13 cellular contexts compared by ENCODE assay signal in the genomic region with DNA sequence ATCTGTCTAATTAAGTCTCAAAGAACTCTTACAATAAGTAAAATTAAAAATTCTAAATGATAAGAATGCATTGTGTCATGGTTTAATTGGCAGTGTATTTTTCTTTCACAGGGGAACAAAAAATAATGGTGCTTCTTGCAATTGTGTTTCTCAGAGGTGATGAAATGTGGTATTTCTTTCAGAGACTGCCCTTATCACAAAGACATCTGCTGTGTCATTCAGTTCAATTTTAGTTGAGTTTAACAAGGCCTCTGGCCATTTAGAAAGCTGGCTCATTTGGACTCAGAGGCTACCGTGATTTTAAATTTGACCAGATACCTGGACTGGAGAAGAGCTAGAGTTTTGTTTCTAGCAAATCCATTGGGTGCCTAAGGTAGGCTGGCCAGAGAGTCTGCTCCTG. TPM values are rescaled to one million over a fixed set of nuclear protein-coding genes. Genes with fewer than 3 reads are reported as not detected.
A peak's percentile ranks its signal among the peaks of the same experiment; 100 is the strongest.
DNase-seq lines count a peak whose midpoint lies in the region; ATAC-seq and TF ChIP-seq lines count a peak whose summit lies in the region.
"Had no signal": no experiment of that assay in that cellular context is flagged by ENCODE, and none has a peak within 500 bp of the region (broad histone marks: within the 10 kb centered on the region; RNA-seq: fewer than 3 reads in every experiment).

No MANE protein-coding gene starts in this region.

- peaks cover 25 to 48% (median 37%) of the 10 kb centered on the region in 4 donors for H3K4me1 Mint-ChIP-seq in CD4-positive, CD25-positive, alpha-beta regulatory T cell
- peaks cover 24 to 34% of the 10 kb centered on the region in 2 donors for H3K4me1 Mint-ChIP-seq in immature natural killer cell
- H3K4me1 Mint-ChIP-seq: H9 had no signal

- peak; percentile 33 for DNase-seq in activated effector memory CD4-positive, alpha-beta T cell treated with anti-CD3 and anti-CD28 coated beads, Interleukin-2, amount 50 U/mL, for 16 hours
- no peak for DNase-seq in activated effector memory CD4-positive, alpha-beta T cell treated with Interleukin-2 at 50 U/mL for 16 hours
- DNase-seq in CD4-positive, CD25-positive, alpha-beta regulatory T cell = no peak
- DNase-seq in NB4 (ENCODE audit: low read depth) (peak; percentile 27), immature natural killer cell (no peak), NCI-H446 treated with DMSO at 0.1 percent for 48 hours (lab: John Stamatoyannopoulos, UW) (no peak)
- DNase-seq in activated naive CD4-positive, alpha-beta T cell treated with anti-CD3 and anti-CD28 coated beads, Interleukin-2, amount 50 U/mL, for 16 hours = no peak
- DNase-seq: BE2C, Calu3, DMS 273 treated with DMSO at 0.1 percent for 48 hours, GOT3, H9 had no signal

- no peaks in the 10 kb centered on the region for H3K27me3 ChIP-seq in CD4-positive, CD25-positive, alpha-beta regulatory T cell (ENCODE audit: control insufficient read depth, insufficient read depth, low read length)
- H3K27me3 ChIP-seq: BE2C had no signal

- no peak overlapping the region for H3K27ac ChIP-seq in CD4-positive, CD25-positive, alpha-beta regulatory T cell (ENCODE audit: insufficient read depth, low read length, poor library complexity, severe bottlenecking)

- H3K27ac Mint-ChIP-seq in CD4-positive, CD25-positive, alpha-beta regulatory T cell = peak overlapping the region; percentile 8 to 50 (median 46)
- peak overlapping the region in 4 of 6 donors; percentile 12 to 57 (median 42) for H3K27ac Mint-ChIP-seq in immature natural killer cell
- H3K27ac Mint-ChIP-seq: H9 had no signal

- H3K9me3 Mint-ChIP-seq in CD4-positive, CD25-positive, alpha-beta regulatory T cell = peaks cover 0 to 7% (median 0%) of the 10 kb centered on the region in 7 donors
- H3K9me3 Mint-ChIP-seq in immature natural killer cell = no peaks in the 10 kb centered on the region

- no peak for ATAC-seq in CD4-positive, CD25-positive, alpha-beta regulatory T cell (ENCODE audit: low read depth in 2 of 2)

- H3K27me3 Mint-ChIP-seq in CD4-positive, CD25-positive, alpha-beta regulatory T cell = no peaks in the 10 kb centered on the region
- peaks cover 2 to 4% (median 3%) of the 10 kb centered on the region in 3 donors for H3K27me3 Mint-ChIP-seq in immature natural killer cell (ENCODE audit: low read depth in 3 of 3)

- peaks cover 13% of the 10 kb centered on the region for H3K4me1 ChIP-seq in CD4-positive, CD25-positive, alpha-beta regulatory T cell (ENCODE audit: control insufficient read depth, insufficient read depth, low read length, poor library complexity, severe bottlenecking)
- H3K4me1 ChIP-seq: BE2C had no signal

- H3K36me3 Mint-ChIP-seq in CD4-positive, CD25-positive, alpha-beta regulatory T cell = peaks cover 9% of the 10 kb centered on the region
- no peaks in the 10 kb centered on the region for H3K36me3 Mint-ChIP-seq in immature natural killer cell

- H3K4me3 ChIP-seq in CD4-positive, CD25-positive, alpha-beta regulatory T cell (ENCODE audit: low read depth, low read length) = no peak overlapping the region
- no peak overlapping the region for H3K4me3 ChIP-seq in NB4 (ENCODE audit: low read depth, low read length)

- no peak overlapping the region for H3K4me3 Mint-ChIP-seq in CD4-positive, CD25-positive, alpha-beta regulatory T cell
- H3K4me3 Mint-ChIP-seq in immature natural killer cell = peak overlapping the region in 1 of 5 donors; percentile 29
- H3K4me3 Mint-ChIP-seq: H9 had no signal

- TF ChIP-seq POLR2A in NB4 (IDR thresholded peaks at IDR 0.05; ENCODE audit: extremely low read depth, insufficient read length) = no peak

- no peaks in the 10 kb centered on the region for H3K9me3 ChIP-seq in CD4-positive, CD25-positive, alpha-beta regulatory T cell (ENCODE audit: control insufficient read depth in 2 of 2, low read length in 2 of 2)
- H3K9me3 ChIP-seq: BE2C had no signal

- H3K36me3 ChIP-seq in CD4-positive, CD25-positive, alpha-beta regulatory T cell (ENCODE audit: control insufficient read depth, insufficient read depth, low read length) = no peaks in the 10 kb centered on the region
- H3K36me3 ChIP-seq: BE2C had no signal

- no peak for TF ChIP-seq CTCF in NB4 (IDR thresholded peaks at IDR 0.05; ENCODE audit: low read depth, low read length)

RNA-seq across cellular contexts. Expression of a gene that starts 23.6 kb away (rescaled TPM):
- total RNA-seq in CD4-positive, CD25-positive, alpha-beta regulatory T cell = 90.3 TPM
- 10 to 100 TPM; 15.9 to 22.1 (median 17.6) TPM for polyA plus RNA-seq in CD4-positive, CD25-positive, alpha-beta regulatory T cell
- 1 to 10 TPM in 2 of 3 donors, under 1 TPM in 1; 0.59 to 8.4 (median 2.0) TPM for polyA plus RNA-seq in immature natural killer cell
- total RNA-seq: Calu3, G401, H9 had no signal

Comparison
In these comparisons a context has a peak if more than half of its experiments do, and no peak if none do; other contexts are left out.
1. DNase-seq: peak in activated effector memory CD4-positive, alpha-beta T cell treated with anti-CD3 and anti-CD28 coated beads, Interleukin-2, amount 50 U/mL, for 16 hours (single experiment) and NB4 (single experiment); none in activated effector memory CD4-positive, alpha-beta T cell treated with Interleukin-2 at 50 U/mL for 16 hours (single experiment), CD4-positive, CD25-positive, alpha-beta regulatory T cell (0 of 3), immature natural killer cell (0 of 3), NCI-H446 treated with DMSO at 0.1 percent for 48 hours (single experiment) and activated naive CD4-positive, alpha-beta T cell treated with anti-CD3 and anti-CD28 coated beads, Interleukin-2, amount 50 U/mL, for 16 hours (single experiment).